Comparison of ENCODE assay signal across 8 cellular contexts in genomic region chr17:5110816-5111215, GRCh38.
DNase-seq lines count a peak whose midpoint lies in the region; FAIRE-seq and TF ChIP-seq lines count a peak whose summit lies in the region.

No MANE protein-coding gene starts in this region.

- peak overlapping the region; percentile 80 for H3K4me3 ChIP-seq in BLaER1
- peak overlapping the region; percentile 93 for H3K4me3 ChIP-seq in LNCaP clone FGC (ENCODE audit: low read depth, low read length)
- peak overlapping the region; percentile 80 for H3K4me3 ChIP-seq in brain microvascular endothelial cell (ENCODE audit: low read depth, low read length)
- peak overlapping the region; percentile 85 to 86 for H3K4me3 ChIP-seq in muscle layer of colon (ENCODE audit: low read depth in 1 of 2, low read length in 2 of 2)

- H3K27me3 ChIP-seq in BLaER1: no peaks in the 10 kb centered on the region
- H3K27me3 ChIP-seq in brain microvascular endothelial cell (replicated peaks): peaks cover 3% of the 10 kb centered on the region
- peaks cover 6 to 13% of the 10 kb centered on the region in 2 donors for H3K27me3 ChIP-seq in muscle layer of colon (ENCODE audit: control insufficient read depth in 1 of 2, insufficient read depth in 2 of 2, low read length in 2 of 2)

- in situ Hi-C loops in brain microvascular endothelial cell (cut with HindIII; ENCODE audit: low pct_ligation_motif_present, low sequenced_read_pairs): no loop called here

- H3K27ac ChIP-seq in BLaER1 (peak overlapping the region; percentile 91), brain microvascular endothelial cell (no peak overlapping the region), muscle layer of colon (ENCODE audit: low read depth, low read length) (no peak overlapping the region)

- H3K9ac ChIP-seq in BLaER1 (peak overlapping the region; percentile 87), muscle layer of colon (ENCODE audit: low read length) (peak overlapping the region; percentile 46)

- no peak for TF ChIP-seq CTCF in LNCaP clone FGC (IDR thresholded peaks at IDR 0.05; ENCODE audit: control insufficient read depth, extremely low read depth, insufficient read depth)
- TF ChIP-seq CTCF in brain microvascular endothelial cell (IDR thresholded peaks at IDR 0.05; ENCODE audit: low read depth, low read length, missing control alignments): no peak

- FAIRE-seq in H54 (lab: Jason Lieb, UNC): no peak

- H3K4me2 ChIP-seq in BLaER1: peak overlapping the region; percentile 97

- peaks cover 49% of the 10 kb centered on the region for H3K9me3 ChIP-seq in BLaER1
- H3K9me3 ChIP-seq in muscle layer of colon (ENCODE audit: low read length): no peaks in the 10 kb centered on the region

- H3K4me1 ChIP-seq in BLaER1 (peaks cover 24% of the 10 kb centered on the region), muscle layer of colon (ENCODE audit: insufficient read depth, low read length) (peaks cover 9% of the 10 kb centered on the region)

- H3K36me3 ChIP-seq in BLaER1: peaks cover 64% of the 10 kb centered on the region
- peaks cover 21% of the 10 kb centered on the region for H3K36me3 ChIP-seq in brain microvascular endothelial cell (replicated peaks)
- peaks cover 13% of the 10 kb centered on the region for H3K36me3 ChIP-seq in muscle layer of colon (ENCODE audit: insufficient read depth, low read length)

- DNase-seq in LNCaP clone FGC (ENCODE audit: low read depth): no peak
- DNase-seq in brain microvascular endothelial cell: no peak
- no peak for DNase-seq in putamen (ENCODE audit: low spot score)
- no peak for DNase-seq in amygdala (lab: John Stamatoyannopoulos, UW)
- no peak for DNase-seq in H54 (ENCODE audit: insufficient read length, low spot score)
- no peak for DNase-seq in HuH-7.5 (ENCODE audit: low spot score)

- H4K20me1 ChIP-seq in BLaER1: no peaks in the 10 kb centered on the region

- no peak for TF ChIP-seq POLR2A in H54 (IDR thresholded peaks at IDR 0.05; ENCODE audit: low read depth, low read length)
